ENCODE assay signal across 1 cellular context in the genomic region with DNA sequence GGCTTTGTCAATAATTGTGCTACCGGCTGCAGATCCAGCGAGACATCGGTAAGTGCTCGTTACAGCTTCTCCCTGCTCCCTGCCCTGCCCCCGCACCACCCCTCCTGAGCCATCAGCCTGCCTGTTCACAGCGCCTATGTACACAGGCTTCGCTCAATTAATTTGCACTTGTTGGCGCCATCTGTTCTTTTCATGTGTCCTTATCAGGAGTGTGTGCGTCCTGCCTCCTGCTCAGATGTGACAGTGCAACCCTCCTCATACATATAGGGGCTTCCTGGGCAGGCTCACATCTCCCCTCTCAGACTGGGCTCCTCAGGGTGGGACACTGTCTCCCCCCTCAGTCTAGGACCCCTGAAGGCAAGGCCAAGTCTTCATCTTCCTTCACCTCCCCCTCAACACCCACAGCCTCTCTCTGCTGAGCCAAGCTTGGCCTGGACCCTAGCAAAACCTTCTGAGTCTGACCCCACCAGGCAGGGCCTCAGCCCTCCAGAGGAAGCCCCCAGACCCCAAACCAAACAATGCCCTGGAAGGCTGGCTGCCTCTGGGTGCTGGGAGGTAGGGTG.
TF ChIP-seq lines count a peak whose summit lies in the region.

No MANE protein-coding gene starts in this region.

TF ChIP-seq in HEK293, 187 proteins besides CTCF, POLR2A, EP300 and RAD21 (continued from another document):
- TF ChIP-seq ZNF394 (tag by site-specific recombination; IDR thresholded peaks at IDR 0.05; ENCODE audit: borderline replicate concordance) (peak; percentile 40; the same call in 1 of the 2 replicates), ZNF629 (tag by site-specific recombination; IDR thresholded peaks at IDR 0.05) (peak; percentile 22; the same call in 1 of the 2 replicates), ZNF548 (tag by site-specific recombination; IDR thresholded peaks at IDR 0.05) (no peak), ZSCAN16 (tag by site-specific recombination; IDR thresholded peaks at IDR 0.05) (no peak), ZIC2 (tag by site-specific recombination; IDR thresholded peaks at IDR 0.05) (peak; percentile 50), GLIS1 (tag by site-specific recombination; IDR thresholded peaks at IDR 0.05) (peak; percentile 94), ZFHX2 (tag by site-specific recombination; conservative IDR thresholded peaks at IDR 0.05) (peak; percentile 79), YY1 (tag by site-specific recombination; IDR thresholded peaks at IDR 0.05) (no peak), IKZF3 (tag by site-specific recombination; IDR thresholded peaks at IDR 0.05) (0 out of 2 replicates have a peak, but pooled peaks have one; percentile 9), SCRT2 (tag by site-specific recombination; IDR thresholded peaks at IDR 0.05) (peak; percentile 96), ZNF37A (tag by site-specific recombination; IDR thresholded peaks at IDR 0.05) (no peak), ZNF335 (tag by site-specific recombination; conservative IDR thresholded peaks at IDR 0.05) (peak; percentile 23; the same call in 1 of the 2 replicates), ZNF600 (tag by site-specific recombination; IDR thresholded peaks at IDR 0.05) (peak; percentile 73), ZBTB48 (tag by site-specific recombination; IDR thresholded peaks at IDR 0.05) (0 out of 2 replicates have a peak, but pooled peaks have one; percentile 41), ZNF121 (tag by site-specific recombination; IDR thresholded peaks at IDR 0.05) (no peak), OSR2 (tag by site-specific recombination; IDR thresholded peaks at IDR 0.05) (peak; percentile 96), WT1 (tag by site-specific recombination; IDR thresholded peaks at IDR 0.05) (0 out of 2 replicates have a peak, but pooled peaks have one; percentile 24), ZNF16 (tag by site-specific recombination; IDR thresholded peaks at IDR 0.05; ENCODE audit: low read depth) (no peak), ZNF221 (tag by site-specific recombination; IDR thresholded peaks at IDR 0.05; ENCODE audit: borderline replicate concordance) (no peak), ZBTB20 (tag by site-specific recombination; IDR thresholded peaks at IDR 0.05) (no peak), FEZF1 (tag by site-specific recombination; IDR thresholded peaks at IDR 0.05) (peak; percentile 66), TCF7L2 (IDR thresholded peaks at IDR 0.05; ENCODE audit: borderline replicate concordance, low read depth, low read length) (peak; percentile 83), EGR2 (tag by site-specific recombination; IDR thresholded peaks at IDR 0.05; ENCODE audit: low read depth) (peak; percentile 71), KLF1 (tag by site-specific recombination; IDR thresholded peaks at IDR 0.05) (peak; percentile 70; the same call in 1 of the 2 replicates), ZBTB17 (tag by site-specific recombination; IDR thresholded peaks at IDR 0.05) (peak; percentile 63), ZNF843 (tag by site-specific recombination; IDR thresholded peaks at IDR 0.05) (no peak), SP7 (tag by site-specific recombination; IDR thresholded peaks at IDR 0.05) (peak; percentile 94), ZNF311 (tag by site-specific recombination; IDR thresholded peaks at IDR 0.05; ENCODE audit: borderline replicate concordance) (no peak)
- TF ChIP-seq, protein P1, sequence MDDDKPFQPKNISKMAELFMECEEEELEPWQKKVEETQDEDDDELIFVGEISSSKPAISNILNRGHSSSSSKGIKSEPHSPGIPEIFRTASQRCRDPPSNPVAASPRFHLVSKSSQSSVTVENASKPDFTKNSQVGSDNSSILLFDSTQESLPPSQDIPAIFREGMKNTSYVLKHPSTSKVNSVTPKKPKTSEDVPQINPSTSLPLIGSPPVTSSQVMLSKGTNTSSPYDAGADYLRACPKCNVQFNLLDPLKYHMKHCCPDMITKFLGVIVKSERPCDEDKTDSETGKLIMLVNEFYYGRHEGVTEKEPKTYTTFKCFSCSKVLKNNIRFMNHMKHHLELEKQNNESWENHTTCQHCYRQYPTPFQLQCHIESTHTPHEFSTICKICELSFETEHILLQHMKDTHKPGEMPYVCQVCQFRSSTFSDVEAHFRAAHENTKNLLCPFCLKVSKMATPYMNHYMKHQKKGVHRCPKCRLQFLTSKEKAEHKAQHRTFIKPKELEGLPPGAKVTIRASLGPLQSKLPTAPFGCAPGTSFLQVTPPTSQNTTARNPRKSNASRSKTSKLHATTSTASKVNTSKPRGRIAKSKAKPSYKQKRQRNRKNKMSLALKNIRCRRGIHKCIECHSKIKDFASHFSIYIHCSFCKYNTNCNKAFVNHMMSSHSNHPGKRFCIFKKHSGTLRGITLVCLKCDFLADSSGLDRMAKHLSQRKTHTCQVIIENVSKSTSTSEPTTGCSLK (tag by site-specific recombination; IDR thresholded peaks at IDR 0.05), result no peak
- TF ChIP-seq, protein P2, sequence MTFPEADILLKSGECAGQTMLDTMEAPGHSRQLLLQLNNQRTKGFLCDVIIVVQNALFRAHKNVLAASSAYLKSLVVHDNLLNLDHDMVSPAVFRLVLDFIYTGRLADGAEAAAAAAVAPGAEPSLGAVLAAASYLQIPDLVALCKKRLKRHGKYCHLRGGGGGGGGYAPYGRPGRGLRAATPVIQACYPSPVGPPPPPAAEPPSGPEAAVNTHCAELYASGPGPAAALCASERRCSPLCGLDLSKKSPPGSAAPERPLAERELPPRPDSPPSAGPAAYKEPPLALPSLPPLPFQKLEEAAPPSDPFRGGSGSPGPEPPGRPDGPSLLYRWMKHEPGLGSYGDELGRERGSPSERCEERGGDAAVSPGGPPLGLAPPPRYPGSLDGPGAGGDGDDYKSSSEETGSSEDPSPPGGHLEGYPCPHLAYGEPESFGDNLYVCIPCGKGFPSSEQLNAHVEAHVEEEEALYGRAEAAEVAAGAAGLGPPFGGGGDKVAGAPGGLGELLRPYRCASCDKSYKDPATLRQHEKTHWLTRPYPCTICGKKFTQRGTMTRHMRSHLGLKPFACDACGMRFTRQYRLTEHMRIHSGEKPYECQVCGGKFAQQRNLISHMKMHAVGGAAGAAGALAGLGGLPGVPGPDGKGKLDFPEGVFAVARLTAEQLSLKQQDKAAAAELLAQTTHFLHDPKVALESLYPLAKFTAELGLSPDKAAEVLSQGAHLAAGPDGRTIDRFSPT (tag by site-specific recombination; IDR thresholded peaks at IDR 0.05), result no peak
- TF ChIP-seq, protein P3, sequence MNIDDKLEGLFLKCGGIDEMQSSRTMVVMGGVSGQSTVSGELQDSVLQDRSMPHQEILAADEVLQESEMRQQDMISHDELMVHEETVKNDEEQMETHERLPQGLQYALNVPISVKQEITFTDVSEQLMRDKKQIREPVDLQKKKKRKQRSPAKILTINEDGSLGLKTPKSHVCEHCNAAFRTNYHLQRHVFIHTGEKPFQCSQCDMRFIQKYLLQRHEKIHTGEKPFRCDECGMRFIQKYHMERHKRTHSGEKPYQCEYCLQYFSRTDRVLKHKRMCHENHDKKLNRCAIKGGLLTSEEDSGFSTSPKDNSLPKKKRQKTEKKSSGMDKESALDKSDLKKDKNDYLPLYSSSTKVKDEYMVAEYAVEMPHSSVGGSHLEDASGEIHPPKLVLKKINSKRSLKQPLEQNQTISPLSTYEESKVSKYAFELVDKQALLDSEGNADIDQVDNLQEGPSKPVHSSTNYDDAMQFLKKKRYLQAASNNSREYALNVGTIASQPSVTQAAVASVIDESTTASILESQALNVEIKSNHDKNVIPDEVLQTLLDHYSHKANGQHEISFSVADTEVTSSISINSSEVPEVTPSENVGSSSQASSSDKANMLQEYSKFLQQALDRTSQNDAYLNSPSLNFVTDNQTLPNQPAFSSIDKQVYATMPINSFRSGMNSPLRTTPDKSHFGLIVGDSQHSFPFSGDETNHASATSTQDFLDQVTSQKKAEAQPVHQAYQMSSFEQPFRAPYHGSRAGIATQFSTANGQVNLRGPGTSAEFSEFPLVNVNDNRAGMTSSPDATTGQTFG (tag by site-specific recombination; IDR thresholded peaks at IDR 0.05; ENCODE audit: borderline replicate concordance), result no peak
- TF ChIP-seq, protein P4, sequence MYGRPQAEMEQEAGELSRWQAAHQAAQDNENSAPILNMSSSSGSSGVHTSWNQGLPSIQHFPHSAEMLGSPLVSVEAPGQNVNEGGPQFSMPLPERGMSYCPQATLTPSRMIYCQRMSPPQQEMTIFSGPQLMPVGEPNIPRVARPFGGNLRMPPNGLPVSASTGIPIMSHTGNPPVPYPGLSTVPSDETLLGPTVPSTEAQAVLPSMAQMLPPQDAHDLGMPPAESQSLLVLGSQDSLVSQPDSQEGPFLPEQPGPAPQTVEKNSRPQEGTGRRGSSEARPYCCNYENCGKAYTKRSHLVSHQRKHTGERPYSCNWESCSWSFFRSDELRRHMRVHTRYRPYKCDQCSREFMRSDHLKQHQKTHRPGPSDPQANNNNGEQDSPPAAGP (tag by site-specific recombination; IDR thresholded peaks at IDR 0.05), result peak; percentile 86
- TF ChIP-seq, protein P5, sequence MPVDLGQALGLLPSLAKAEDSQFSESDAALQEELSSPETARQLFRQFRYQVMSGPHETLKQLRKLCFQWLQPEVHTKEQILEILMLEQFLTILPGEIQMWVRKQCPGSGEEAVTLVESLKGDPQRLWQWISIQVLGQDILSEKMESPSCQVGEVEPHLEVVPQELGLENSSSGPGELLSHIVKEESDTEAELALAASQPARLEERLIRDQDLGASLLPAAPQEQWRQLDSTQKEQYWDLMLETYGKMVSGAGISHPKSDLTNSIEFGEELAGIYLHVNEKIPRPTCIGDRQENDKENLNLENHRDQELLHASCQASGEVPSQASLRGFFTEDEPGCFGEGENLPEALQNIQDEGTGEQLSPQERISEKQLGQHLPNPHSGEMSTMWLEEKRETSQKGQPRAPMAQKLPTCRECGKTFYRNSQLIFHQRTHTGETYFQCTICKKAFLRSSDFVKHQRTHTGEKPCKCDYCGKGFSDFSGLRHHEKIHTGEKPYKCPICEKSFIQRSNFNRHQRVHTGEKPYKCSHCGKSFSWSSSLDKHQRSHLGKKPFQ (tag by site-specific recombination; IDR thresholded peaks at IDR 0.05), result peak; percentile 71
- TF ChIP-seq, protein P6, sequence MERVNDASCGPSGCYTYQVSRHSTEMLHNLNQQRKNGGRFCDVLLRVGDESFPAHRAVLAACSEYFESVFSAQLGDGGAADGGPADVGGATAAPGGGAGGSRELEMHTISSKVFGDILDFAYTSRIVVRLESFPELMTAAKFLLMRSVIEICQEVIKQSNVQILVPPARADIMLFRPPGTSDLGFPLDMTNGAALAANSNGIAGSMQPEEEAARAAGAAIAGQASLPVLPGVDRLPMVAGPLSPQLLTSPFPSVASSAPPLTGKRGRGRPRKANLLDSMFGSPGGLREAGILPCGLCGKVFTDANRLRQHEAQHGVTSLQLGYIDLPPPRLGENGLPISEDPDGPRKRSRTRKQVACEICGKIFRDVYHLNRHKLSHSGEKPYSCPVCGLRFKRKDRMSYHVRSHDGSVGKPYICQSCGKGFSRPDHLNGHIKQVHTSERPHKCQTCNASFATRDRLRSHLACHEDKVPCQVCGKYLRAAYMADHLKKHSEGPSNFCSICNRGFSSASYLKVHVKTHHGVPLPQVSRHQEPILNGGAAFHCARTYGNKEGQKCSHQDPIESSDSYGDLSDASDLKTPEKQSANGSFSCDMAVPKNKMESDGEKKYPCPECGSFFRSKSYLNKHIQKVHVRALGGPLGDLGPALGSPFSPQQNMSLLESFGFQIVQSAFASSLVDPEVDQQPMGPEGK (tag by site-specific recombination; IDR thresholded peaks at IDR 0.05), result peak; percentile 62
- TF ChIP-seq, protein P7, sequence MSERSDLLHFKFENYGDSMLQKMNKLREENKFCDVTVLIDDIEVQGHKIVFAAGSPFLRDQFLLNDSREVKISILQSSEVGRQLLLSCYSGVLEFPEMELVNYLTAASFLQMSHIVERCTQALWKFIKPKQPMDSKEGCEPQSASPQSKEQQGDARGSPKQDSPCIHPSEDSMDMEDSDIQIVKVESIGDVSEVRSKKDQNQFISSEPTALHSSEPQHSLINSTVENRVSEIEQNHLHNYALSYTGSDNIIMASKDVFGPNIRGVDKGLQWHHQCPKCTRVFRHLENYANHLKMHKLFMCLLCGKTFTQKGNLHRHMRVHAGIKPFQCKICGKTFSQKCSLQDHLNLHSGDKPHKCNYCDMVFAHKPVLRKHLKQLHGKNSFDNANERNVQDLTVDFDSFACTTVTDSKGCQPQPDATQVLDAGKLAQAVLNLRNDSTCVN (tag by site-specific recombination; optimal IDR thresholded peaks at IDR 0.05), result no peak
